Comparison of ENCODE assay signal across 8 cellular contexts in genomic region chr9:22084336-22085035, GRCh38.
A peak's percentile ranks its signal among the peaks of the same experiment; 100 is the strongest.
DNase-seq lines count a peak whose midpoint lies in the region; ATAC-seq and TF ChIP-seq lines count a peak whose summit lies in the region.

No MANE protein-coding gene starts in this region.

- peaks cover 5% of the 10 kb centered on the region for H3K36me3 Mint-ChIP-seq in Calu3 (ENCODE audit: insufficient read depth, unreplicated experiment)

- H3K4me3 Mint-ChIP-seq in Calu3 (ENCODE audit: low read depth, unreplicated experiment): no peak overlapping the region

- H3K4me1 ChIP-seq in mucosa of rectum (ENCODE audit: control insufficient read depth in 2 of 2, insufficient read depth in 2 of 2, low read length in 2 of 2): peaks cover 8 to 32% of the 10 kb centered on the region in 2 donors

- peak; percentile 24 for DNase-seq in Calu3
- DNase-seq in MV-4-11 (lab: John Stamatoyannopoulos, UW): peak; percentile 24
- peak; percentile 89 for DNase-seq in dedifferentiated amniotic fluid mesenchymal stem cell (ENCODE audit: extremely low spot score)
- no peak for DNase-seq in dorsolateral prefrontal cortex
- DNase-seq in cerebellar cortex (ENCODE audit: low spot score): no peak
- DNase-seq in NCI-H510A treated with DMSO at 0.1 percent for 48 hours (lab: John Stamatoyannopoulos, UW): no peak

- BruUV-seq in Calu3 (replicated peaks; lab: Mats Ljungman, UMichigan): no TSS peak

- no peak for ATAC-seq in GM18858 (IDR thresholded peaks at IDR 0.05; ENCODE audit: unreplicated experiment)

- no peak overlapping the region for H3K4me3 ChIP-seq in mucosa of rectum (ENCODE audit: low read length in 2 of 2)
- H3K4me3 ChIP-seq in dorsolateral prefrontal cortex: no peak overlapping the region

- H3K27ac Mint-ChIP-seq in Calu3 (ENCODE audit: unreplicated experiment): peak overlapping the region; percentile 77

- H3K27me3 ChIP-seq in mucosa of rectum (ENCODE audit: control insufficient read depth in 2 of 2, insufficient read depth in 2 of 2, low read length in 2 of 2) (no peaks in the 10 kb centered on the region), dorsolateral prefrontal cortex (no peaks in the 10 kb centered on the region)

- CTCF ChIA-PET in Calu3 (lab: Charles Lee): interaction anchor here (1.0 to 1.4 kb wide), 2 partner anchors 16 to 160 kb away, joined by 4 read pairs; no protein-coding TSS in a partner anchor

- no peaks in the 10 kb centered on the region for H3K9me3 ChIP-seq in mucosa of rectum (ENCODE audit: control insufficient read depth in 2 of 2, low read length in 2 of 2)

- H3K9ac ChIP-seq in mucosa of rectum (ENCODE audit: low read depth in 1 of 2, low read length in 2 of 2): no peak overlapping the region

- H3K4me1 Mint-ChIP-seq in Calu3 (ENCODE audit: low read depth, unreplicated experiment): peaks cover 33% of the 10 kb centered on the region

- no peak for TF ChIP-seq CTCF in Calu3 (IDR thresholded peaks at IDR 0.05; ENCODE audit: unreplicated experiment)
- no peak for TF ChIP-seq CTCF in dorsolateral prefrontal cortex (IDR thresholded peaks at IDR 0.05 in 54 of 56, conservative IDR thresholded peaks at IDR 0.05 in 2 of 56; ENCODE audit: low read depth in 1 of 56, partially characterized antibody in 56 of 56)

- H3K27ac ChIP-seq in mucosa of rectum (ENCODE audit: low read depth in 2 of 2, low read length in 2 of 2) (peak overlapping the region; percentile 33 to 70), dorsolateral prefrontal cortex (no peak overlapping the region)

- peaks cover 2% of the 10 kb centered on the region for H3K9me3 Mint-ChIP-seq in Calu3 (ENCODE audit: low read depth, unreplicated experiment)

- intact Hi-C loops in Calu3 (cut with micrococcal nuclease; ENCODE audit: unreplicated experiment): loop anchor here (5.0 to 10.0 kb wide), 2 partner anchors 32 to 60 kb away; no protein-coding TSS in a partner anchor
- intact Hi-C loops in dorsolateral prefrontal cortex (cut with DNase I): no loop called here

- H3K27me3 Mint-ChIP-seq in Calu3 (ENCODE audit: unreplicated experiment): no peaks in the 10 kb centered on the region

- H3K36me3 ChIP-seq in mucosa of rectum (ENCODE audit: control insufficient read depth in 2 of 2, insufficient read depth in 2 of 2, low read length in 2 of 2): no peaks in the 10 kb centered on the region

Comparison
In these comparisons a context has a peak if more than half of its experiments do, and no peak if none do; other contexts are left out.
1. DNase-seq: peak in Calu3 (single experiment), MV-4-11 (single experiment) and dedifferentiated amniotic fluid mesenchymal stem cell (single experiment); none in dorsolateral prefrontal cortex (0 of 10), cerebellar cortex (single experiment) and NCI-H510A treated with DMSO at 0.1 percent for 48 hours (single experiment).
2. H3K27ac ChIP-seq: peak in mucosa of rectum (2 of 2); none in dorsolateral prefrontal cortex (0 of 59).